ENCODE assay signal across 8 cellular contexts in the genomic region with DNA sequence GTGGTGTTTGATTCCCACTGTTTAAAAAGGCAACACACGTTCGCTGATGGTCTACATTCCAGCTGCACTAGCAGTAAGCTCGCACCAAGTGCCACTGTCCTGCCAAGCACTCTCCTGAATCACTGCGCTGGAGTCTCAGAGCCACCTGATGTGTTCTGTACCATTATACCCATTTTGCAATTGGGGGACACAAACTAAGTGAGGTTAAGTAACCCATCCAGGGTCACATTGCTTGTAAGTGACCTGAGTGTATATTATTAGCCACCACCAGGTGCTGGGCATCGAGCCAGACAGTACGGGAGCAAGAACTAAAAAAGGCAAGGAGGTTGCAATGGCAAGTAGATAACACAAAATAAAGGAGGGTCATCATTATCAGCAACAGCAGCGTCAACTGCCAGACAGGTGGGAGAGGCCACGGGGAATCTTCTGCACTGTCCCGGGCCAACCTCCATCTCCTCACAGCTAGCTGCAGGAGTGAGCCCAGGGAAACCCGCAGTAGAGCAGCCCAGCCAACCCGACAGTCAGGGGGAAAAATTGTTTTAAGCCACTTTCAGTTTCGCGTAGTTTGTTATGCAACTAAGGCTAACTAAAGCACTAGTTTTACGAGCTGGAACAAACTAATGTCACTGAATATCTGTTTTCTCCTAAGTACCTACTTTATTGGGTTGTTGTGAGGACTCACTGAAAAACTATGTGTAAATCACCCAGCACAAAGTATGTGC. TPM values are rescaled to one million over a fixed set of nuclear protein-coding genes. Genes with fewer than 3 reads are reported as not detected.
DNase-seq lines count a peak whose midpoint lies in the region; ATAC-seq and TF ChIP-seq lines count a peak whose summit lies in the region.

No MANE protein-coding gene starts in this region.

- WGBS in spleen, 5 donors = 43 to 69% (median 60%) methylated on average over 14 of the region's 14 CpGs
- 57 to 59% methylated on average over 14 of the region's 14 CpGs for WGBS in lower leg skin, 2 donors

- H3K27ac ChIP-seq in KMS-11 = no peak overlapping the region; the same call in 1 of the 2 replicates
- no peak overlapping the region for H3K27ac ChIP-seq in RWPE2 (ENCODE audit: poor library complexity, severe bottlenecking)
- H3K27ac ChIP-seq in spleen = peak overlapping the region in 6 of 8 donors; percentile 32 to 83 (median 77)

- peak; percentile 58 for ATAC-seq in RWPE2 (ENCODE audit: low read depth)

- H4K20me1 ChIP-seq in KMS-11 (ENCODE audit: insufficient read depth) = no peaks in the 10 kb centered on the region

- peak overlapping the region; percentile 61; the same call in 1 of the 2 replicates for H2AFZ ChIP-seq in KMS-11 (ENCODE audit: low read depth)

- no peak for TF ChIP-seq POLR2A in spleen (IDR thresholded peaks at IDR 0.05)
- no peak for TF ChIP-seq POLR2A in lower leg skin (IDR thresholded peaks at IDR 0.05)

- H3K9me3 ChIP-seq in RWPE2 (ENCODE audit: severe bottlenecking) (no peaks in the 10 kb centered on the region), iPS-15b (ENCODE audit: control insufficient read depth, insufficient read depth, low read length) (no peaks in the 10 kb centered on the region), spleen (no peaks in the 10 kb centered on the region)

- TF ChIP-seq CTCF in KMS-11 (conservative IDR thresholded peaks at IDR 0.05; ENCODE audit: low read depth, low read length) = peak; percentile 31; the same call in 1 of the 2 replicates
- TF ChIP-seq CTCF in RWPE2 (IDR thresholded peaks at IDR 0.05; ENCODE audit: poor library complexity, severe bottlenecking) = no peak
- peak in 1 of 11 experiments; percentile 12 for TF ChIP-seq CTCF in spleen (IDR thresholded peaks at IDR 0.05 in 8 of 11, conservative IDR thresholded peaks at IDR 0.05 in 3 of 11)
- no peak for TF ChIP-seq CTCF in lower leg skin (IDR thresholded peaks at IDR 0.05)

- no peak for DNase-seq in RWPE2 (ENCODE audit: low spot score)
- DNase-seq in spleen = no peak
- DNase-seq in lower leg skin (ENCODE audit: low spot score in 2 of 2) = no peak
- no peak for DNase-seq in anterior cingulate cortex (lab: John Stamatoyannopoulos, UW)
- DNase-seq in LoVo (ENCODE audit: low spot score) = no peak
- no peak for DNase-seq in NCI-H2171 (lab: John Stamatoyannopoulos, UW)

- H3K27me3 ChIP-seq in KMS-11 (ENCODE audit: insufficient read depth, low read depth) (no peaks in the 10 kb centered on the region), RWPE2 (ENCODE audit: insufficient read depth, poor library complexity, severe bottlenecking) (no peaks in the 10 kb centered on the region), iPS-15b (ENCODE audit: control insufficient read depth, insufficient read depth, low read length) (peaks cover 20% of the 10 kb centered on the region), spleen (replicated peaks in 1 of 7) (peaks cover 0 to 32% (median 5%) of the 10 kb centered on the region in 7 donors)

- H3K9ac ChIP-seq in KMS-11 = no peak overlapping the region; the same call in 1 of the 2 replicates
- no peak overlapping the region for H3K9ac ChIP-seq in iPS-15b (ENCODE audit: low read depth, low read length)

- no peaks in the 10 kb centered on the region for H3K79me2 ChIP-seq in KMS-11 (ENCODE audit: insufficient read depth, low read depth)

- no peaks in the 10 kb centered on the region for H3K36me3 ChIP-seq in KMS-11 (ENCODE audit: insufficient read depth)
- no peaks in the 10 kb centered on the region for H3K36me3 ChIP-seq in RWPE2 (ENCODE audit: low read depth)
- no peaks in the 10 kb centered on the region for H3K36me3 ChIP-seq in iPS-15b (ENCODE audit: control insufficient read depth, insufficient read depth, low read length)
- H3K36me3 ChIP-seq in spleen = no peaks in the 10 kb centered on the region

- peak overlapping the region; percentile 58 for H3K4me2 ChIP-seq in KMS-11

- intact Hi-C loops in spleen (cut with DNase I; ENCODE audit: low total_unique reads) (no loop called here), lower leg skin (cut with DNase I; ENCODE audit: low total_unique reads) (no loop called here)

- H3K4me1 ChIP-seq in KMS-11 (ENCODE audit: low read depth, poor library complexity, severe bottlenecking) (peaks cover 16% of the 10 kb centered on the region), RWPE2 (ENCODE audit: insufficient read depth, poor library complexity, severe bottlenecking) (peaks cover 3% of the 10 kb centered on the region), iPS-15b (ENCODE audit: control insufficient read depth, insufficient read depth, low read length) (peaks cover 8% of the 10 kb centered on the region), spleen (peaks cover 0 to 42% (median 15%) of the 10 kb centered on the region in 6 donors)

- H3K4me3 ChIP-seq in KMS-11 (IDR thresholded peaks at IDR 0.05; ENCODE audit: insufficient read depth, low read depth, low read length) (no peak overlapping the region), RWPE2 (ENCODE audit: severe bottlenecking) (peak overlapping the region; percentile 39), iPS-15b (ENCODE audit: low read depth, low read length) (peak overlapping the region; percentile 96), spleen (peak overlapping the region; percentile 10 to 72 (median 44)), lower leg skin (ENCODE audit: low read depth, poor library complexity, severe bottlenecking) (no peak overlapping the region)

RNA-seq across cellular contexts. Expression of a gene that starts 0.7 kb away (rescaled TPM):
- total RNA-seq in spleen (100 to 1,000 TPM; 107 to 259 (median 141) TPM), lower leg skin (10 to 100 TPM in 3 of 4 donors, 1 to 10 TPM in 1; 8.8 to 17.5 (median 12.6) TPM)
- 10 to 100 TPM; 18.7 to 33.6 (median 30.8) TPM for polyA plus RNA-seq in spleen

RNA-seq across cellular contexts. Expression of a gene that starts 47.5 kb away (rescaled TPM):
- total RNA-seq in spleen = 10 to 100 TPM; 20.0 to 52.0 (median 35.3) TPM
- 1 to 10 TPM; 4.2 to 8.2 (median 4.6) TPM for polyA plus RNA-seq in spleen
- 1 to 10 TPM; 1.0 to 3.8 (median 2.0) TPM for total RNA-seq in lower leg skin

Comparison
In these comparisons a context has a peak if more than half of its experiments do, and no peak if none do; other contexts are left out.
1. H3K27ac ChIP-seq: peak in spleen (6 of 8); none in KMS-11 (single experiment) and RWPE2 (single experiment).
2. H3K4me3 ChIP-seq: peak in RWPE2 (single experiment), iPS-15b (single experiment) and spleen (8 of 8); none in KMS-11 (single experiment) and lower leg skin (single experiment).
3. RNA of a gene that starts 0.7 kb away (total RNA-seq): 107 to 259 TPM in spleen; 8.8 to 17.5 TPM in lower leg skin; every median in the first group is over 4 times any median in the second.
4. RNA of a gene that starts 47.5 kb away (total RNA-seq): 20.0 to 52.0 TPM in spleen; 1.0 to 3.8 TPM in lower leg skin; every median in the first group is over 4 times any median in the second.